Comparison of ENCODE assay signal across 11 cellular contexts in the genomic region with DNA sequence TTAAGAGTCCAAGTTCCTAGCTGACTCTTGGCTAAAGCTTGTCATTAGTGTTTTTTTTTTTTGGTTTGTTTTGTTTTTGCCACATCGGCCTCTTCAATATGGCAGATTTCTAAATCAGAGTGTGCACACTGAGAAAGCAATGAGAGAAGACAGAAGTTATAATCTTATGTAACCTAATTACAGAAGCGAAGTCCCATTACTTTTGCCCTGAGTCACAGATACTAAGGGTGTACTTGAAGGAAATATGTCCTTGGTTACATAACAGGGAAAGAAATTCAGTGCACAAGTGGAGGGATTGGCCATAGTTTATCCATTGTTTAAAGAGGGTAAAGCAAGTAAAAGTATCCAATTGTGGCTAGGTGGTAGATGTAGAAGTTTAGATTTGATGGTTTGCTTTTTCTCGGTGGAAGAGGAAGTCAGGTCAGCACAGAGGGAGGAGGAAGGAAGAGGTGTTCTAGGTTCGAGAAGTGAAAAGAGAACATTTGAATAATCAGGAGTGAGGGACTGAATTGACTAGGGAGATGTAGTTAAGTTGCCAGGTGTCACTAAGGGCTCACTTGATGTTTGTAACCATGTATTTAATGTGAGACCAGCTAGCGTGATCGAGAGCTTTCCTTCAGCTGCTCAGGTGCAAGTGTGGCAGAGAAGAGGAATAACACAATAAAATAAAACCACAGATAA. TPM values are rescaled to one million over a fixed set of nuclear protein-coding genes. Genes with fewer than 3 reads are reported as not detected.
DNase-seq lines count a peak whose midpoint lies in the region; ATAC-seq lines count a peak whose summit lies in the region.
"Had no signal": no experiment of that assay in that cellular context is flagged by ENCODE, and none has a peak within 500 bp of the region (broad histone marks: within the 10 kb centered on the region; RNA-seq: fewer than 3 reads in every experiment).

No MANE protein-coding gene starts in this region.

- peak; percentile 79 for ATAC-seq in HG02588 (IDR thresholded peaks at IDR 0.05; ENCODE audit: unreplicated experiment)
- ATAC-seq in stimulated activated memory B cell treated with anti-CD40 and anti-IgM and Interleukin-4, amounts not matched to agents 10 μg/mL and 1 μg/mL and 100 μg/mL, for 72 hours = peak; percentile 94
- no peak for ATAC-seq in activated naive CD4-positive, alpha-beta T cell treated with anti-CD3 and anti-CD28 coated beads, Interleukin-2, amount 50 U/mL, for 72 hours
- no peak for ATAC-seq in effector memory CD8-positive, alpha-beta T cell (replicated peaks)

- peaks cover 2% of the 10 kb centered on the region for H3K36me3 Mint-ChIP-seq in IgD-negative memory B cell
- peaks cover 11% of the 10 kb centered on the region for H3K36me3 Mint-ChIP-seq in stimulated activated memory B cell treated with anti-CD40 and anti-IgM and Interleukin-4, amounts not matched to agents 10 μg/mL and 1 μg/mL and 100 μg/mL, for 72 hours
- peaks cover 21 to 35% of the 10 kb centered on the region in 2 donors for H3K36me3 Mint-ChIP-seq in activated naive CD4-positive, alpha-beta T cell treated with anti-CD3 and anti-CD28 coated beads, Interleukin-2, amount 50 U/mL, for 72 hours
- no peaks in the 10 kb centered on the region for H3K36me3 Mint-ChIP-seq in effector memory CD8-positive, alpha-beta T cell (ENCODE audit: insufficient read depth)

- no peaks in the 10 kb centered on the region for H3K27me3 Mint-ChIP-seq in IgD-negative memory B cell
- no peaks in the 10 kb centered on the region for H3K27me3 Mint-ChIP-seq in stimulated activated memory B cell treated with anti-CD40 and anti-IgM and Interleukin-4, amounts not matched to agents 10 μg/mL and 1 μg/mL and 100 μg/mL, for 72 hours
- H3K27me3 Mint-ChIP-seq in effector memory CD8-positive, alpha-beta T cell = no peaks in the 10 kb centered on the region

- peak overlapping the region; percentile 3 to 75 (median 59) for H3K4me3 Mint-ChIP-seq in IgD-negative memory B cell
- H3K4me3 Mint-ChIP-seq in stimulated activated memory B cell treated with anti-CD40 and anti-IgM and Interleukin-4, amounts not matched to agents 10 μg/mL and 1 μg/mL and 100 μg/mL, for 72 hours = peak overlapping the region; percentile 10
- H3K4me3 Mint-ChIP-seq in effector memory CD8-positive, alpha-beta T cell = peak overlapping the region in 1 of 2 donors; percentile 16
- H3K4me3 Mint-ChIP-seq: activated T-helper 1 cell treated with anti-CD3 and anti-CD28 coated beads, Interleukin-12 subunit alpha, Interleukin-12 subunit beta, Interleukin-2, Interleukin-4 antibody, amounts not matched to agents 30 ng/mL and 10 ng/mL and 1 ng/mL, durations not matched to agents 14 hours and 24 hours and 36 hours had no signal

- DNase-seq in SKM-1 treated with dmso at 0.1 percent for 144 hours (lab: John Stamatoyannopoulos, UW; ENCODE audit: unreplicated experiment) (peak; percentile 72), SKM-1 (lab: John Stamatoyannopoulos, UW; ENCODE audit: unreplicated experiment) (no peak), kidney tubule cell (ENCODE audit: low spot score) (no peak)
- DNase-seq in activated naive CD4-positive, alpha-beta T cell treated with anti-CD3 and anti-CD28 coated beads, Interleukin-2, amount 50 U/mL, for 72 hours (ENCODE audit: low spot score in 2 of 2) = no peak
- no peak for DNase-seq in effector memory CD8-positive, alpha-beta T cell
- DNase-seq: dorsolateral prefrontal cortex; stimulated activated CD8-positive, alpha-beta memory T cell treated with anti-CD3 and anti-CD28 coated beads, Interleukin-4, amount 100 ng/mL, for 48 hours had no signal

- H3K4me1 Mint-ChIP-seq in IgD-negative memory B cell = peaks cover 38 to 51% (median 44%) of the 10 kb centered on the region in 3 donors
- peaks cover 44% of the 10 kb centered on the region for H3K4me1 Mint-ChIP-seq in stimulated activated memory B cell treated with anti-CD40 and anti-IgM and Interleukin-4, amounts not matched to agents 10 μg/mL and 1 μg/mL and 100 μg/mL, for 72 hours
- H3K4me1 Mint-ChIP-seq in effector memory CD8-positive, alpha-beta T cell (ENCODE audit: low read depth in 2 of 2) = peaks cover 28 to 41% of the 10 kb centered on the region in 2 donors

- peaks cover 0 to 3% (median 0%) of the 10 kb centered on the region in 3 donors for H3K9me3 Mint-ChIP-seq in IgD-negative memory B cell
- H3K9me3 Mint-ChIP-seq in stimulated activated memory B cell treated with anti-CD40 and anti-IgM and Interleukin-4, amounts not matched to agents 10 μg/mL and 1 μg/mL and 100 μg/mL, for 72 hours = peaks cover 6% of the 10 kb centered on the region
- peaks cover 16 to 23% of the 10 kb centered on the region in 2 donors for H3K9me3 Mint-ChIP-seq in activated naive CD4-positive, alpha-beta T cell treated with anti-CD3 and anti-CD28 coated beads, Interleukin-2, amount 50 U/mL, for 72 hours
- H3K9me3 Mint-ChIP-seq in effector memory CD8-positive, alpha-beta T cell = peaks cover 5 to 9% of the 10 kb centered on the region in 2 donors

- H3K27ac Mint-ChIP-seq in IgD-negative memory B cell = peak overlapping the region; percentile 3 to 88 (median 83)
- peak overlapping the region; percentile 36 for H3K27ac Mint-ChIP-seq in stimulated activated memory B cell treated with anti-CD40 and anti-IgM and Interleukin-4, amounts not matched to agents 10 μg/mL and 1 μg/mL and 100 μg/mL, for 72 hours
- no peak overlapping the region for H3K27ac Mint-ChIP-seq in activated naive CD4-positive, alpha-beta T cell treated with anti-CD3 and anti-CD28 coated beads, Interleukin-2, amount 50 U/mL, for 72 hours
- H3K27ac Mint-ChIP-seq in effector memory CD8-positive, alpha-beta T cell = no peak overlapping the region
- H3K27ac Mint-ChIP-seq: activated T-helper 1 cell treated with anti-CD3 and anti-CD28 coated beads, Interleukin-12 subunit alpha, Interleukin-12 subunit beta, Interleukin-2, Interleukin-4 antibody, amounts not matched to agents 30 ng/mL and 10 ng/mL and 1 ng/mL, durations not matched to agents 14 hours and 24 hours and 36 hours had no signal

RNA-seq across cellular contexts. Expression of gene GTF2F2, which starts 12.2 kb away (rescaled TPM):
- polyA plus RNA-seq in IgD-negative memory B cell = 12.0 TPM
- 10 to 100 TPM; 20.4 to 23.3 TPM for total RNA-seq in activated naive CD4-positive, alpha-beta T cell treated with anti-CD3 and anti-CD28 coated beads, Interleukin-2, amount 50 U/mL, for 72 hours

Comparison
In these comparisons a context has a peak if more than half of its experiments do, and no peak if none do; other contexts are left out.
1. ATAC-seq: peak in HG02588 (single experiment) and stimulated activated memory B cell treated with anti-CD40 and anti-IgM and Interleukin-4, amounts not matched to agents 10 μg/mL and 1 μg/mL and 100 μg/mL, for 72 hours (single experiment); none in activated naive CD4-positive, alpha-beta T cell treated with anti-CD3 and anti-CD28 coated beads, Interleukin-2, amount 50 U/mL, for 72 hours (0 of 2) and effector memory CD8-positive, alpha-beta T cell (single experiment).
2. H3K27ac Mint-ChIP-seq: peak in IgD-negative memory B cell (3 of 3) and stimulated activated memory B cell treated with anti-CD40 and anti-IgM and Interleukin-4, amounts not matched to agents 10 μg/mL and 1 μg/mL and 100 μg/mL, for 72 hours (single experiment); none in activated naive CD4-positive, alpha-beta T cell treated with anti-CD3 and anti-CD28 coated beads, Interleukin-2, amount 50 U/mL, for 72 hours (0 of 2) and effector memory CD8-positive, alpha-beta T cell (0 of 2).